31 cellular contexts compared by ENCODE assay signal in genomic region chr16:66600484-66600883, GRCh38. TPM values are rescaled to one million over a fixed set of nuclear protein-coding genes. Genes with fewer than 3 reads are reported as not detected.
"Had no signal": no experiment of that assay in that cellular context is flagged by ENCODE, and none has a peak within 500 bp of the region (broad histone marks: within the 10 kb centered on the region; RNA-seq: fewer than 3 reads in every experiment).

No MANE protein-coding gene starts in this region.

- H3K9me3 ChIP-seq: adrenal gland, body of pancreas, esophagus squamous epithelium, mucosa of descending colon, pancreas, prostate gland, tibial nerve had no signal

- H3K27me3 ChIP-seq: adrenal gland, pancreas, tibial nerve had no signal

- H3K9me3 Mint-ChIP-seq: nephron progenitor cell had no signal

- H3K4me3 Mint-ChIP-seq: activated CD8-positive, alpha-beta memory T cell treated with anti-CD3 and anti-CD28 coated beads, Interleukin-2, amount 10 ng/mL, durations not matched to agents 7 days and 5 days; activated naive CD4-positive, alpha-beta T cell treated with anti-CD3 and anti-CD28 coated beads for 36 hours; activated naive CD8-positive, alpha-beta T cell treated with anti-CD3 and anti-CD28 coated beads for 36 hours; nephron progenitor cell had no signal

- H3K4me1 ChIP-seq: pancreas had no signal

- H3K27me3 Mint-ChIP-seq: activated CD8-positive, alpha-beta memory T cell treated with anti-CD3 and anti-CD28 coated beads, Interleukin-2, amount 10 ng/mL, durations not matched to agents 7 days and 5 days; activated naive CD8-positive, alpha-beta T cell treated with anti-CD3 and anti-CD28 coated beads for 36 hours had no signal

- DNase-seq: activated CD4-positive, alpha-beta T cell treated with anti-CD3 and anti-CD28 coated beads for 4 hours; activated CD4-positive, alpha-beta T cell treated with anti-CD3 and anti-CD28 coated beads, Interleukin-2, amount 50 U/mL, for 48 hours; activated CD8-positive, alpha-beta memory T cell treated with anti-CD3 and anti-CD28 coated beads, Interleukin-2, amount 10 ng/mL, durations not matched to agents 7 days and 5 days; activated effector memory CD4-positive, alpha-beta T cell treated with anti-CD3 and anti-CD28 coated beads, Interleukin-2, amount 50 U/mL, for 16 hours; activated naive CD4-positive, alpha-beta T cell treated with anti-CD3 and anti-CD28 coated beads for 36 hours; activated naive CD8-positive, alpha-beta T cell treated with anti-CD3 and anti-CD28 coated beads for 36 hours; adrenal gland; aorta; body of pancreas; dermis blood vessel endothelial cell; effector CD4-positive, alpha-beta T cell; esophagus squamous epithelium; left lung; mesendoderm; mucosa of descending colon; nephron progenitor cell; pancreas; retina; stimulated activated CD4-positive, alpha-beta T cell treated with anti-CD3 and anti-CD28 coated beads, Interleukin-1b, Interleukin-23, amount 100 ng/mL, for 48 hours; T-helper 1 cell; T-helper 9 cell had no signal

- H3K4me3 ChIP-seq: adrenal gland, body of pancreas, esophagus squamous epithelium, left lung, lung, mucosa of descending colon, pancreas, prostate gland, skin epidermis, tibial nerve had no signal

- ATAC-seq: activated CD8-positive, alpha-beta memory T cell treated with anti-CD3 and anti-CD28 coated beads, Interleukin-2, amount 10 ng/mL, durations not matched to agents 7 days and 5 days; body of pancreas; left lung; mucosa of descending colon; pancreas; sciatic nerve had no signal

- H3K27ac Mint-ChIP-seq: activated naive CD4-positive, alpha-beta T cell treated with anti-CD3 and anti-CD28 coated beads for 36 hours; nephron progenitor cell had no signal

- H3K27ac ChIP-seq: adrenal gland, body of pancreas, epithelial cell of prostate, esophagus squamous epithelium, left lung, pancreas, prostate gland, skin epidermis, tibial nerve, VCaP had no signal

- H3K36me3 ChIP-seq: adrenal gland, esophagus squamous epithelium, left lung, pancreas, prostate gland, tibial nerve had no signal

RNA-seq across cellular contexts. Expression of gene CMTM2, which starts 21.2 kb away (rescaled TPM):
- total RNA-seq: activated naive CD4-positive, alpha-beta T cell treated with anti-CD3 and anti-CD28 coated beads for 36 hours; activated naive CD8-positive, alpha-beta T cell treated with anti-CD3 and anti-CD28 coated beads for 36 hours; adrenal gland; body of pancreas; esophagus squamous epithelium; frontal cortex; myocyte; tibial nerve; ureter had no signal
- polyA plus RNA-seq: aorta had no signal

RNA-seq across cellular contexts. Expression of gene CMTM1, which starts 34.2 kb away (rescaled TPM):
- total RNA-seq: body of pancreas had no signal
